22 cellular contexts compared by ENCODE assay signal in the genomic region with DNA sequence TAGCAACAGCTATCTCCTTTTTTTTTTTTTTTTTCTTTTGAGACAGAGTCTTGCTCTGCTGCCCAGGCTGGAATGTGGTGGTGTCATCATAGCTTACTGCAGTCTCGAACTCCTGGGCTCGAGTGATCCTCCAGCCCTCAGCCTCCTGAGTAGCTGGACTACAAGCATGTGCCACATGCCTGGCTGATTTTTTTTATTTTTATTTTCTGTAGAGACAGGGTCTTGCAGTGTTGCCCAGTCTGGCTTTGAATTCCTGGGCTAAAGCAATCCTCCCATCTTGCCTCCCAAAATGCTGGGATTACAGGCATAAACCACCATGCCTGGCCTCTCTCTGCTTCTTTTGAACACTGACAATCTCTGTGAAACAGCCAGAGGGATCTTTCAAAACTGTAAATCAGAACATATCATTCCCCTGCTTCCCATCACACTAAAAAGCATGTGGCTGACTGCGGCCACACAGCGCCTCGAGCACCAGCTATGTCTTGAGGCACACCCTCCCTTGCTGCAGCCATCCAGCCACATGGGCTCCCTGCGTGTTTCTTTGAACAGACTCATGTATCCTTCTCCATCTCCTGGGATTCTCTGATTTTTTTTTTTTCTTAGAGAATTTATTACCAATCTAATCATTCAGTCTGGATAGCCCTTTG.
DNase-seq lines count a peak whose midpoint lies in the region; ATAC-seq, FAIRE-seq and TF ChIP-seq lines count a peak whose summit lies in the region.
"Had no signal": no experiment of that assay in that cellular context is flagged by ENCODE, and none has a peak within 500 bp of the region (broad histone marks: within the 10 kb centered on the region; RNA-seq: fewer than 3 reads in every experiment).

No MANE protein-coding gene starts in this region.

- H2AFZ ChIP-seq in neural progenitor cell (replicated peaks), result no peak overlapping the region
- H2AFZ ChIP-seq: GM23338 had no signal

- no peak for DNase-seq in A549 (ENCODE audit: low read depth in 1 of 2, low spot score in 1 of 2)
- no peak for DNase-seq in HFFc6
- DNase-seq in foreskin melanocyte, result peak; percentile 56
- no peak for DNase-seq in neural progenitor cell (ENCODE audit: low spot score)
- DNase-seq in OCI-M1 (lab: John Stamatoyannopoulos, UW), result no peak
- no peak for DNase-seq in activated CD4-positive, alpha-beta T cell treated with anti-CD3 and anti-CD28 coated beads, Interleukin-2, amount 50 U/mL, for 48 hours
- no peak for DNase-seq in Caco-2
- DNase-seq: 8988T; BE2C; Calu3; CD4-positive, alpha-beta memory T cell; DMS53; NCI-H1417; NCI-H187; NCI-H2227 treated with DMSO at 0.1 percent for 48 hours; NCI-H524 treated with DMSO at 0.1 percent for 48 hours; Peyer's patch; Right ventricle myocardium superior had no signal

- CTCF ChIA-PET in A549 (lab: Yijun Ruan, JAX) (interaction anchor here (0.7 to 8.2 kb wide), 3 partner anchors 27 to 127 kb away, joined by 3 to 38 read pairs (median 5); no protein-coding TSS in a partner anchor), Caco-2 (lab: Charles Lee) (interaction anchor here (0.7 to 1.0 kb wide), 2 partner anchors 13 to 115 kb away, joined by 4 to 8 read pairs; no protein-coding TSS in a partner anchor)

- no peak overlapping the region for H3K9ac ChIP-seq in neural progenitor cell

- H3K27me3 ChIP-seq in neural progenitor cell, result no peaks in the 10 kb centered on the region
- H3K27me3 ChIP-seq in Caco-2 (replicated peaks; ENCODE audit: control insufficient read depth, insufficient read depth, low read length), result no peaks in the 10 kb centered on the region
- H3K27me3 ChIP-seq: BE2C, Peyer's patch had no signal

- H3F3A ChIP-seq in neural progenitor cell (ENCODE audit: low read depth), result peaks cover 9% of the 10 kb centered on the region

- TF ChIP-seq POLR2A in A549 (IDR thresholded peaks at IDR 0.05; ENCODE audit: low read length), result no peak

- no peak overlapping the region for H3K4me3 Mint-ChIP-seq in HFFc6
- no peak overlapping the region for H3K4me3 Mint-ChIP-seq in neural progenitor cell
- no peak overlapping the region for H3K4me3 Mint-ChIP-seq in Caco-2 (ENCODE audit: unreplicated experiment)
- H3K4me3 Mint-ChIP-seq: CD4-positive, alpha-beta memory T cell; GM23338 had no signal

- no peaks in the 10 kb centered on the region for H3K27me3 Mint-ChIP-seq in HFFc6 (ENCODE audit: insufficient read depth)
- peaks cover 6% of the 10 kb centered on the region for H3K27me3 Mint-ChIP-seq in neural progenitor cell (ENCODE audit: insufficient read depth, low read depth)
- H3K27me3 Mint-ChIP-seq in Caco-2 (ENCODE audit: insufficient read depth, unreplicated experiment), result no peaks in the 10 kb centered on the region
- H3K27me3 Mint-ChIP-seq: CD4-positive, alpha-beta memory T cell had no signal

- H3K9me3 ChIP-seq in A549 (no peaks in the 10 kb centered on the region), neural progenitor cell (ENCODE audit: low read depth) (no peaks in the 10 kb centered on the region), Caco-2 (no peaks in the 10 kb centered on the region)
- H3K9me3 ChIP-seq: BE2C, Peyer's patch had no signal

- intact Hi-C loops in Caco-2 (cut with micrococcal nuclease; ENCODE audit: unreplicated experiment), result no loop called here

- H3K27ac ChIP-seq in A549 (no peak overlapping the region), neural progenitor cell (no peak overlapping the region)
- H3K27ac ChIP-seq: HL-60, Peyer's patch had no signal

- no peak for TF ChIP-seq RAD21 in A549 (conservative IDR thresholded peaks at IDR 0.05 in 1 of 2, IDR thresholded peaks at IDR 0.05 in 1 of 2)

- no peak for TF ChIP-seq CTCF in A549 (IDR thresholded peaks at IDR 0.05)
- no peak for TF ChIP-seq CTCF in HFFc6 (IDR thresholded peaks at IDR 0.05)
- no peak for TF ChIP-seq CTCF in neural progenitor cell (IDR thresholded peaks at IDR 0.05)
- no peak for TF ChIP-seq CTCF in Caco-2 (IDR thresholded peaks at IDR 0.05; ENCODE audit: insufficient read depth in 1 of 2, low read depth in 1 of 2, low read length in 1 of 2, severe bottlenecking in 1 of 2, unreplicated experiment in 1 of 2)

- ATAC-seq in A549 (no peak), GM21723 (IDR thresholded peaks at IDR 0.05; ENCODE audit: unreplicated experiment) (no peak)
- ATAC-seq: GM23338 had no signal

- no peak for TF ChIP-seq EP300 in A549 (IDR thresholded peaks at IDR 0.05)

- no TSS peak for BruUV-seq in Caco-2 (replicated peaks; lab: Mats Ljungman, UMichigan)

- H3K4me2 ChIP-seq in A549, result no peak overlapping the region
- no peak overlapping the region for H3K4me2 ChIP-seq in neural progenitor cell
- H3K4me2 ChIP-seq: GM23338 had no signal

- H3K36me3 Mint-ChIP-seq in HFFc6 (ENCODE audit: low read depth), result peaks cover 8% of the 10 kb centered on the region; the same call in 1 of the 2 replicates
- H3K36me3 Mint-ChIP-seq in neural progenitor cell, result no peaks in the 10 kb centered on the region
- H3K36me3 Mint-ChIP-seq in Caco-2 (ENCODE audit: insufficient read depth, unreplicated experiment), result peaks cover 63% of the 10 kb centered on the region

- peaks cover 29% of the 10 kb centered on the region for H3K79me2 ChIP-seq in neural progenitor cell (ENCODE audit: low read depth)

- H3K27ac Mint-ChIP-seq in HFFc6 (peak overlapping the region; percentile 27), neural progenitor cell (peak overlapping the region; percentile 75), Caco-2 (ENCODE audit: unreplicated experiment) (no peak overlapping the region)
- H3K27ac Mint-ChIP-seq: GM23338 had no signal

- peaks cover 35% of the 10 kb centered on the region for H4K20me1 ChIP-seq in neural progenitor cell (ENCODE audit: low read depth)

- H3K4me3 ChIP-seq in A549 (no peak overlapping the region), neural progenitor cell (no peak overlapping the region), Caco-2 (ENCODE audit: low read depth, low read length) (no peak overlapping the region)
- H3K4me3 ChIP-seq: GM23338, Peyer's patch had no signal

- H3K9me3 Mint-ChIP-seq in HFFc6 (no peaks in the 10 kb centered on the region), neural progenitor cell (no peaks in the 10 kb centered on the region), Caco-2 (ENCODE audit: unreplicated experiment) (no peaks in the 10 kb centered on the region)
- H3K9me3 Mint-ChIP-seq: GM23338 had no signal

- WGBS in A549 (ENCODE audit: missing lambda C conversion rate), result 94% methylated on average over 6 of the region's 6 CpGs

- POLR2A ChIA-PET in A549 (lab: Yijun Ruan, JAX) (no interaction called here), Caco-2 (lab: Charles Lee) (no interaction called here)

- peak; percentile 79 for FAIRE-seq in A549 (lab: Jason Lieb, UNC)
- FAIRE-seq: GM12891 had no signal

- peaks cover 44% of the 10 kb centered on the region for H3K4me1 Mint-ChIP-seq in HFFc6 (ENCODE audit: low read depth)
- peaks cover 20% of the 10 kb centered on the region for H3K4me1 Mint-ChIP-seq in neural progenitor cell
- no peaks in the 10 kb centered on the region for H3K4me1 Mint-ChIP-seq in Caco-2 (ENCODE audit: low read depth, unreplicated experiment)

- H3K4me1 ChIP-seq in A549, result peaks cover 1% of the 10 kb centered on the region; the same call in 2 of the 3 replicates
- H3K4me1 ChIP-seq in neural progenitor cell, result peaks cover 9% of the 10 kb centered on the region
- H3K4me1 ChIP-seq in Caco-2, result peaks cover under 1% of the 10 kb centered on the region
- H3K4me1 ChIP-seq: BE2C had no signal

- H3K36me3 ChIP-seq in neural progenitor cell (no peaks in the 10 kb centered on the region), Caco-2 (ENCODE audit: control insufficient read depth, insufficient read depth, low read length) (peaks cover 9% of the 10 kb centered on the region; the same call in 1 of the 2 replicates)
- H3K36me3 ChIP-seq: BE2C, Peyer's patch had no signal

TF ChIP-seq in A549, 52 proteins besides CTCF, POLR2A, EP300 and RAD21 (continues in another document):
- TF ChIP-seq ZFP36 (IDR thresholded peaks at IDR 0.05; ENCODE audit: borderline replicate concordance, partially characterized antibody) (no peak), GATA3 (IDR thresholded peaks at IDR 0.05; ENCODE audit: borderline replicate concordance) (no peak), TP53 (CRISPR knock-in tag; IDR thresholded peaks at IDR 0.05) (no peak), FOSB (CRISPR knock-in tag; IDR thresholded peaks at IDR 0.05) (no peak), JUNB (IDR thresholded peaks at IDR 0.05) (no peak), ZNF302 (CRISPR knock-in tag; IDR thresholded peaks at IDR 0.05) (no peak), HOXA7 (CRISPR knock-in tag; IDR thresholded peaks at IDR 0.05) (no peak)
- TF ChIP-seq, protein P1, sequence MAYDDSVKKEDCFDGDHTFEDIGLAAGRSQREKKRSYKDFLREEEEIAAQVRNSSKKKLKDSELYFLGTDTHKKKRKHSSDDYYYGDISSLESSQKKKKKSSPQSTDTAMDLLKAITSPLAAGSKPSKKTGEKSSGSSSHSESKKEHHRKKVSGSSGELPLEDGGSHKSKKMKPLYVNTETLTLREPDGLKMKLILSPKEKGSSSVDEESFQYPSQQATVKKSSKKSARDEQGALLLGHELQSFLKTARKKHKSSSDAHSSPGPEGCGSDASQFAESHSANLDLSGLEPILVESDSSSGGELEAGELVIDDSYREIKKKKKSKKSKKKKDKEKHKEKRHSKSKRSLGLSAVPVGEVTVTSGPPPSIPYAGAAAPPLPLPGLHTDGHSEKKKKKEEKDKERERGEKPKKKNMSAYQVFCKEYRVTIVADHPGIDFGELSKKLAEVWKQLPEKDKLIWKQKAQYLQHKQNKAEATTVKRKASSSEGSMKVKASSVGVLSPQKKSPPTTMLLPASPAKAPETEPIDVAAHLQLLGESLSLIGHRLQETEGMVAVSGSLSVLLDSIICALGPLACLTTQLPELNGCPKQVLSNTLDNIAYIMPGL (CRISPR knock-in tag; IDR thresholded peaks at IDR 0.05; ENCODE audit: borderline replicate concordance), result no peak
